1 cellular context compared by ENCODE assay signal in genomic region chr12:123938679-123939480, GRCh38.
TF ChIP-seq lines count a peak whose summit lies in the region.

No MANE protein-coding gene starts in this region.

TF ChIP-seq in HCT116, 20 proteins besides CTCF, POLR2A, EP300 and RAD21 (continued from another document):
- TF ChIP-seq, protein P1, sequence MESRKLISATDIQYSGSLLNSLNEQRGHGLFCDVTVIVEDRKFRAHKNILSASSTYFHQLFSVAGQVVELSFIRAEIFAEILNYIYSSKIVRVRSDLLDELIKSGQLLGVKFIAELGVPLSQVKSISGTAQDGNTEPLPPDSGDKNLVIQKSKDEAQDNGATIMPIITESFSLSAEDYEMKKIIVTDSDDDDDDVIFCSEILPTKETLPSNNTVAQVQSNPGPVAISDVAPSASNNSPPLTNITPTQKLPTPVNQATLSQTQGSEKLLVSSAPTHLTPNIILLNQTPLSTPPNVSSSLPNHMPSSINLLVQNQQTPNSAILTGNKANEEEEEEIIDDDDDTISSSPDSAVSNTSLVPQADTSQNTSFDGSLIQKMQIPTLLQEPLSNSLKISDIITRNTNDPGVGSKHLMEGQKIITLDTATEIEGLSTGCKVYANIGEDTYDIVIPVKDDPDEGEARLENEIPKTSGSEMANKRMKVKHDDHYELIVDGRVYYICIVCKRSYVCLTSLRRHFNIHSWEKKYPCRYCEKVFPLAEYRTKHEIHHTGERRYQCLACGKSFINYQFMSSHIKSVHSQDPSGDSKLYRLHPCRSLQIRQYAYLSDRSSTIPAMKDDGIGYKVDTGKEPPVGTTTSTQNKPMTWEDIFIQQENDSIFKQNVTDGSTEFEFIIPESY (IDR thresholded peaks at IDR 0.05; ENCODE audit: extremely low read depth, insufficient replicate concordance, low read length), result no peak
TF ChIP-seq in HCT116: peak in this region for 0.
